ENCODE assay signal across 8 cellular contexts in genomic region chr1:210328032-210328745, GRCh38. TPM values are rescaled to one million over a fixed set of nuclear protein-coding genes. Genes with fewer than 3 reads are reported as not detected.
A peak's percentile ranks its signal among the peaks of the same experiment; 100 is the strongest.
DNase-seq lines count a peak whose midpoint lies in the region; ATAC-seq and TF ChIP-seq lines count a peak whose summit lies in the region.

No MANE protein-coding gene starts in this region.

- H3K36me3 ChIP-seq in CD4-positive, alpha-beta memory T cell (ENCODE audit: insufficient read depth, low read length): no peaks in the 10 kb centered on the region
- H3K36me3 ChIP-seq in Karpas-422 (ENCODE audit: insufficient read depth, low read length): no peaks in the 10 kb centered on the region
- no peaks in the 10 kb centered on the region for H3K36me3 ChIP-seq in mesodermal cell (ENCODE audit: control insufficient read depth, insufficient read depth, low read length)
- no peaks in the 10 kb centered on the region for H3K36me3 ChIP-seq in vagina

- peak overlapping the region; percentile 100 for H2AFZ ChIP-seq in Karpas-422 (ENCODE audit: low read length)

- H3K4me3 Mint-ChIP-seq in CD4-positive, alpha-beta memory T cell: peak overlapping the region; percentile 90 to 99 (median 97)

- POLR2A ChIA-PET in CD4-positive, alpha-beta memory T cell (lab: Charles Lee; ENCODE audit: partially characterized antibody): interaction anchor here (0.7 to 3.1 kb wide), 3 partner anchors 11 to 46 kb away, joined by 4 to 33 read pairs (median 5); no protein-coding TSS in a partner anchor

- no peaks in the 10 kb centered on the region for H3K79me2 ChIP-seq in Karpas-422 (ENCODE audit: low read length)

- H3K27me3 ChIP-seq in CD4-positive, alpha-beta memory T cell (ENCODE audit: insufficient read depth, low read length): no peaks in the 10 kb centered on the region
- no peaks in the 10 kb centered on the region for H3K27me3 ChIP-seq in Karpas-422 (ENCODE audit: low read length)
- no peaks in the 10 kb centered on the region for H3K27me3 ChIP-seq in vagina

- no peak for DNase-seq in CD4-positive, alpha-beta memory T cell
- DNase-seq in Karpas-422 (no peak), cerebellum (ENCODE audit: low spot score) (peak; percentile 12), vagina (ENCODE audit: extremely low spot score in 2 of 2) (peak in 1 of 2 donors; percentile 55)

- no peak for TF ChIP-seq POLR2A in vagina (IDR thresholded peaks at IDR 0.05)

- H3K4me1 Mint-ChIP-seq in CD4-positive, alpha-beta memory T cell: peaks cover 30 to 49% (median 40%) of the 10 kb centered on the region in 4 donors

- no peaks in the 10 kb centered on the region for H3K9me3 ChIP-seq in CD4-positive, alpha-beta memory T cell (ENCODE audit: control insufficient read depth in 1 of 2, low read length in 2 of 2)
- peaks cover 4% of the 10 kb centered on the region for H3K9me3 ChIP-seq in Karpas-422 (ENCODE audit: low read length)
- no peaks in the 10 kb centered on the region for H3K9me3 ChIP-seq in mesodermal cell (ENCODE audit: control insufficient read depth, low read length)
- no peaks in the 10 kb centered on the region for H3K9me3 ChIP-seq in vagina

- H3K36me3 Mint-ChIP-seq in CD4-positive, alpha-beta memory T cell: peaks cover 4 to 5% of the 10 kb centered on the region in 2 donors

- peak overlapping the region; percentile 82 for H3K4me2 ChIP-seq in Karpas-422 (ENCODE audit: low read depth, low read length, poor library complexity, severe bottlenecking)

- H3K27me3 Mint-ChIP-seq in CD4-positive, alpha-beta memory T cell: peaks cover 0 to 4% of the 10 kb centered on the region in 2 donors

- peak overlapping the region; percentile 83 to 93 (median 90) for H3K27ac Mint-ChIP-seq in CD4-positive, alpha-beta memory T cell

- no peaks in the 10 kb centered on the region for H3K9me2 ChIP-seq in Karpas-422 (replicated peaks; ENCODE audit: insufficient read depth, low read length)

- CTCF ChIA-PET in CD4-positive, alpha-beta memory T cell (lab: Charles Lee; ENCODE audit: partially characterized antibody): interaction anchor here (1.0 kb wide), 1 partner anchor 33 kb away, joined by 3 read pairs; no protein-coding TSS in a partner anchor

- peak overlapping the region; percentile 73 for H3K27ac ChIP-seq in CD4-positive, alpha-beta memory T cell (ENCODE audit: low read depth, low read length)
- H3K27ac ChIP-seq in Karpas-422 (ENCODE audit: low read length) (no peak overlapping the region), mesodermal cell (ENCODE audit: low read depth, low read length, severe bottlenecking) (peak overlapping the region; percentile 42), vagina (peak overlapping the region; percentile 88)

- ATAC-seq in GM19455 (IDR thresholded peaks at IDR 0.05; ENCODE audit: unreplicated experiment) (no peak), HG03280 (IDR thresholded peaks at IDR 0.05; ENCODE audit: unreplicated experiment) (no peak), HG03342 (IDR thresholded peaks at IDR 0.05; ENCODE audit: unreplicated experiment) (no peak)

- H3K4me3 ChIP-seq in CD4-positive, alpha-beta memory T cell (ENCODE audit: low read length in 2 of 2): peak overlapping the region; percentile 50 to 75
- H3K4me3 ChIP-seq in Karpas-422 (ENCODE audit: low read length): peak overlapping the region; percentile 81
- H3K4me3 ChIP-seq in mesodermal cell (ENCODE audit: extremely low read depth, insufficient read depth, low read length, poor library complexity, severe bottlenecking): peak overlapping the region; percentile 59
- H3K4me3 ChIP-seq in vagina: peak overlapping the region; percentile 69 to 72

- H3K9ac ChIP-seq in Karpas-422 (ENCODE audit: low read length): peak overlapping the region; percentile 82

- 33 to 40% methylated on average over 11 to 16 of the region's 19 CpGs for WGBS in mesodermal cell (ENCODE audit: insufficient coverage in 2 of 2), 2 experiments

- intact Hi-C loops in CD4-positive, alpha-beta memory T cell (cut with micrococcal nuclease): loop anchor here (2.0 to 5.0 kb wide), 2 partner anchors 33 to 929 kb away; partner anchors contain the start of gene RCOR3
- intact Hi-C loops in vagina (cut with DNase I): no loop called here

- no peak for TF ChIP-seq CTCF in vagina (IDR thresholded peaks at IDR 0.05)

- H3K4me1 ChIP-seq in CD4-positive, alpha-beta memory T cell (ENCODE audit: insufficient read depth, low read length): peaks cover 46% of the 10 kb centered on the region
- H3K4me1 ChIP-seq in Karpas-422 (ENCODE audit: low read length): peaks cover 12% of the 10 kb centered on the region
- no peaks in the 10 kb centered on the region for H3K4me1 ChIP-seq in mesodermal cell (ENCODE audit: control insufficient read depth, insufficient read depth, low read length, poor library complexity, severe bottlenecking)
- H3K4me1 ChIP-seq in vagina: peaks cover 9% of the 10 kb centered on the region

- no peaks in the 10 kb centered on the region for H4K20me1 ChIP-seq in Karpas-422 (ENCODE audit: insufficient read depth, low read depth, low read length)

- H3K9me3 Mint-ChIP-seq in CD4-positive, alpha-beta memory T cell: peaks cover 0 to 9% (median 6%) of the 10 kb centered on the region in 8 donors

RNA-seq across cellular contexts. Expression of gene HHAT, which starts 0.5 kb away (rescaled TPM):
- 1 to 10 TPM; 6.5 to 6.8 TPM for total RNA-seq in CD4-positive, alpha-beta memory T cell
- 1 to 10 TPM; 4.3 to 5.2 TPM for polyA plus RNA-seq in CD4-positive, alpha-beta memory T cell
- total RNA-seq in Karpas-422 (2014; rRNA removed; shearing (Covaris generic); ENCODE audit: low replicate concordance): 1.4 and 2.3 TPM in 2 replicates
- total RNA-seq in cerebellum (7.6 TPM), vagina (11.8 TPM)
- polyA plus RNA-seq in mesodermal cell (2013, experiment 1 of 2): 4.5 TPM
- polyA plus RNA-seq in mesodermal cell (2013, experiment 2 of 2): 5.0 TPM
